ENCODE assay signal across 21 cellular contexts in genomic region chrX:38489341-38489740, GRCh38.
DNase-seq lines count a peak whose midpoint lies in the region; ATAC-seq, FAIRE-seq and TF ChIP-seq lines count a peak whose summit lies in the region.
"Had no signal": no experiment of that assay in that cellular context is flagged by ENCODE, and none has a peak within 500 bp of the region (broad histone marks: within the 10 kb centered on the region; RNA-seq: fewer than 3 reads in every experiment).

No MANE protein-coding gene starts in this region.

- TF ChIP-seq EP300 in HepG2 (IDR thresholded peaks at IDR 0.05; ENCODE audit: low read depth in 2 of 2, low read length in 2 of 2) (no peak), HepG2 (CRISPR knock-in tag; IDR thresholded peaks at IDR 0.05; ENCODE audit: borderline replicate concordance) (no peak)

- POLR2A ChIA-PET in HepG2 (lab: Yijun Ruan, JAX), result no interaction called here

- TF ChIP-seq RAD21 in HepG2 (CRISPR knock-in tag; IDR thresholded peaks at IDR 0.05), result no peak

- WGBS in HepG2 (ENCODE audit: low lambda C conversion rate), result 0% methylated on average over 2 of the region's 3 CpGs

- no peaks in the 10 kb centered on the region for H3K36me3 ChIP-seq in bronchial epithelial cell (ENCODE audit: control insufficient read depth, insufficient read depth, low read length)
- no peaks in the 10 kb centered on the region for H3K36me3 ChIP-seq in HepG2 (replicated peaks in 1 of 2; ENCODE audit: control insufficient read depth in 1 of 2, insufficient read depth in 2 of 2, low read length in 2 of 2)

- no peaks in the 10 kb centered on the region for H3K79me2 ChIP-seq in HepG2 (ENCODE audit: insufficient read depth, low read length)

- no peaks in the 10 kb centered on the region for H3K27me3 ChIP-seq in bronchial epithelial cell (ENCODE audit: control insufficient read depth, insufficient read depth, low read length)
- no peaks in the 10 kb centered on the region for H3K27me3 ChIP-seq in HepG2 (ENCODE audit: control insufficient read depth in 1 of 2, insufficient read depth in 2 of 2, low read length in 2 of 2)

- BruUV-seq in HepG2 (replicated peaks; lab: Mats Ljungman, UMichigan), result no TSS peak

- TF ChIP-seq CTCF in bronchial epithelial cell (IDR thresholded peaks at IDR 0.05; ENCODE audit: insufficient read depth, low read length, severe bottlenecking), result no peak
- TF ChIP-seq CTCF in HepG2 (CRISPR knock-in tag; IDR thresholded peaks at IDR 0.05), result no peak

- no peak for ATAC-seq in GM19467 (IDR thresholded peaks at IDR 0.05; ENCODE audit: unreplicated experiment)
- no peak for ATAC-seq in HepG2
- ATAC-seq: HCT116 had no signal

- peak; percentile 1 for DNase-seq in OCI-M1 (lab: John Stamatoyannopoulos, UW)
- DNase-seq in bronchial epithelial cell (ENCODE audit: low read depth), result peak; percentile 19
- DNase-seq in left kidney (ENCODE audit: low read depth, low spot score), result peak; percentile 16
- DNase-seq in HepG2 (ENCODE audit: low spot score), result no peak
- no peak for DNase-seq in AG20443 (ENCODE audit: low spot score)
- DNase-seq: ACHN; AML-193; CD4-positive, alpha-beta memory T cell; DMS153; DMS79; GDM1; GOT3; H7; HFFc6; IMR-90 had no signal

- no peaks in the 10 kb centered on the region for H3K9me3 ChIP-seq in HepG2 (ENCODE audit: low read length)

- H3K9ac ChIP-seq in HepG2 (ENCODE audit: insufficient read depth, low read depth, low read length), result no peak overlapping the region

- in situ Hi-C loops in HepG2 (cut with HindIII; ENCODE audit: extremely low pct_ligation_motif_present, low pct_unique_long_range_greater_than_20kb), result no loop called here

- no peak overlapping the region for H3K4me2 ChIP-seq in HepG2 (ENCODE audit: low read depth, low read length)

- H4K20me1 ChIP-seq in HepG2 (ENCODE audit: insufficient read depth, low read length), result no peaks in the 10 kb centered on the region

- H2AFZ ChIP-seq in HepG2 (ENCODE audit: low read length), result no peak overlapping the region

- no peaks in the 10 kb centered on the region for H3K4me1 ChIP-seq in HepG2 (ENCODE audit: insufficient read depth, low read length)

- CTCF ChIA-PET in HepG2 (lab: Yijun Ruan, JAX; ENCODE audit: low intra/inter-chr PET ratio, low total read pairs), result no interaction called here

- FAIRE-seq in bronchial epithelial cell (lab: Jason Lieb, UNC) (no peak), HepG2 (lab: Jason Lieb, UNC) (no peak)
- FAIRE-seq: A204.1, GM12892, GM18507 had no signal

- no peak for TF ChIP-seq POLR2A in HepG2 (IDR thresholded peaks at IDR 0.05; ENCODE audit: insufficient read depth in 1 of 2, low read depth in 2 of 2, low read length in 2 of 2)

- no peak overlapping the region for H3K27ac ChIP-seq in HepG2 (ENCODE audit: extremely low read length, insufficient read depth, low read length)
- H3K27ac ChIP-seq: HL-60 had no signal

- H3K4me3 ChIP-seq in bronchial epithelial cell (ENCODE audit: low read depth, low read length) (no peak overlapping the region), HepG2 (replicated peaks in 1 of 3; ENCODE audit: insufficient read depth in 1 of 3, low read depth in 2 of 3, low read length in 3 of 3) (no peak overlapping the region)

- intact Hi-C loops in HepG2 (cut with micrococcal nuclease; ENCODE audit: unreplicated experiment), result no loop called here

TF ChIP-seq in HepG2, 621 proteins besides CTCF, POLR2A, EP300 and RAD21:
- TF ChIP-seq ZNF33B (CRISPR knock-in tag; IDR thresholded peaks at IDR 0.05), result no peak
- no peak for TF ChIP-seq POGK (CRISPR knock-in tag; conservative IDR thresholded peaks at IDR 0.05)
- no peak for TF ChIP-seq KAT7 (CRISPR knock-in tag; IDR thresholded peaks at IDR 0.05; ENCODE audit: borderline replicate concordance)
- TF ChIP-seq TCF7L2 (IDR thresholded peaks at IDR 0.05; ENCODE audit: low read depth, low read length), result no peak
- no peak for TF ChIP-seq PRPF4 (IDR thresholded peaks at IDR 0.05; ENCODE audit: low read depth, low read length, poor library complexity, severe bottlenecking)
- TF ChIP-seq ZNF543 (CRISPR knock-in tag; IDR thresholded peaks at IDR 0.05), result no peak
- TF ChIP-seq ISX (CRISPR knock-in tag; conservative IDR thresholded peaks at IDR 0.05), result no peak
- no peak for TF ChIP-seq EEA1 (CRISPR knock-in tag; IDR thresholded peaks at IDR 0.05; ENCODE audit: borderline replicate concordance)
- no peak for TF ChIP-seq FIP1L1 (IDR thresholded peaks at IDR 0.05; ENCODE audit: borderline replicate concordance, insufficient read depth, low read depth, low read length)
- TF ChIP-seq ZNF562 (CRISPR knock-in tag; IDR thresholded peaks at IDR 0.05; ENCODE audit: borderline replicate concordance), result no peak
- no peak for TF ChIP-seq RXRB (CRISPR knock-in tag; IDR thresholded peaks at IDR 0.05; ENCODE audit: borderline replicate concordance)
- no peak for TF ChIP-seq ZNF276 (CRISPR knock-in tag; IDR thresholded peaks at IDR 0.05; ENCODE audit: low read depth)
- TF ChIP-seq ZNF12 (CRISPR knock-in tag; IDR thresholded peaks at IDR 0.05), result no peak
- no peak for TF ChIP-seq NRL (CRISPR knock-in tag; IDR thresholded peaks at IDR 0.05; ENCODE audit: borderline replicate concordance)
- no peak for TF ChIP-seq ZNF598 (CRISPR knock-in tag; IDR thresholded peaks at IDR 0.05; ENCODE audit: borderline replicate concordance)
- no peak for TF ChIP-seq GABPA (IDR thresholded peaks at IDR 0.05; ENCODE audit: low read depth, low read length)
- no peak for TF ChIP-seq GABPA (CRISPR knock-in tag; IDR thresholded peaks at IDR 0.05; ENCODE audit: low read depth)
- no peak for TF ChIP-seq ATF7 (IDR thresholded peaks at IDR 0.05)
- TF ChIP-seq ATF7 (CRISPR knock-in tag; IDR thresholded peaks at IDR 0.05), result no peak
- no peak for TF ChIP-seq ZFP37 (CRISPR knock-in tag; IDR thresholded peaks at IDR 0.05; ENCODE audit: borderline replicate concordance)
TF ChIP-seq in HepG2: peak in this region for 0.

Comparison
In these comparisons a context has a peak if more than half of its experiments do, and no peak if none do; other contexts are left out.
1. DNase-seq: peak in OCI-M1 (single experiment), bronchial epithelial cell (single experiment) and left kidney (single experiment); none in HepG2 (single experiment) and AG20443 (single experiment).